ENCODE assay signal across 8 cellular contexts in the genomic region with DNA sequence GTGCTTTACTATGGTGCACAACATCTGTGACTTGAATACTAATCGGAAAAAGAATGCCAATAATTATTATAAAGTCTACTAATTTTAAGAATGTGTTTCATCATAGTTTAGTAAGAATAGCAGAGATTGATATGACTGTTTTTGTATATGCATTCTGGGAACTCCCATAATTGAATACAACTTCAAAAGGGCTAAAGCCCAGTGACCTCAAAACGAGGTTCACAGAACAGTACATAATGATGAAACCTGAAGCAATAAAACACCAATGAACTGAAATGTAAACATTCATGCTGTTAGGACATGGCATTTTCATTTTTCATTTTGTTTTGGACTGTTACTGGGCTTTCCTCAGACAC. TPM values are rescaled to one million over a fixed set of nuclear protein-coding genes. Genes with fewer than 3 reads are reported as not detected.
DNase-seq lines count a peak whose midpoint lies in the region; ATAC-seq and TF ChIP-seq lines count a peak whose summit lies in the region.

No MANE protein-coding gene starts in this region.

- DNase-seq in NCI-H460 (ENCODE audit: extremely low read depth, low read depth) (peak; percentile 78), SW 1271 (lab: John Stamatoyannopoulos, UW) (no peak), SHP77 (lab: John Stamatoyannopoulos, UW) (no peak)
- DNase-seq in effector memory CD4-positive, alpha-beta T cell, result no peak

- H3K27me3 Mint-ChIP-seq in nephron (ENCODE audit: low read depth), result peaks cover 10% of the 10 kb centered on the region

- H3K27me3 ChIP-seq in ACC112 (ENCODE audit: insufficient read depth, low read length), result no peaks in the 10 kb centered on the region
- no peaks in the 10 kb centered on the region for H3K27me3 ChIP-seq in effector memory CD4-positive, alpha-beta T cell (replicated peaks; ENCODE audit: control insufficient read depth, insufficient read depth, low read length, poor library complexity, severe bottlenecking)

- H3K4me3 Mint-ChIP-seq in nephron, result peak overlapping the region; percentile 95 to 97 (median 96)

- H2AFZ ChIP-seq in ACC112 (ENCODE audit: low read length, unreplicated experiment), result peak overlapping the region; percentile 99

- no peaks in the 10 kb centered on the region for H3K36me3 ChIP-seq in ACC112 (ENCODE audit: insufficient read depth, low read length)
- no peaks in the 10 kb centered on the region for H3K36me3 ChIP-seq in effector memory CD4-positive, alpha-beta T cell (ENCODE audit: control insufficient read depth, insufficient read depth, low read length)

- H3K9me3 ChIP-seq in effector memory CD4-positive, alpha-beta T cell (ENCODE audit: control insufficient read depth, low read length), result no peaks in the 10 kb centered on the region

- ATAC-seq in GM18873 (IDR thresholded peaks at IDR 0.05; ENCODE audit: low FRiP score, unreplicated experiment) (peak; percentile 23), HG03521 (IDR thresholded peaks at IDR 0.05; ENCODE audit: unreplicated experiment) (no peak)

- H3K4me3 ChIP-seq in ACC112 (ENCODE audit: low read depth, low read length), result peak overlapping the region; percentile 99
- peak overlapping the region; percentile 91 for H3K4me3 ChIP-seq in effector memory CD4-positive, alpha-beta T cell (ENCODE audit: insufficient read depth, low read depth, low read length, poor library complexity, severe bottlenecking)

- peak overlapping the region; percentile 83 to 95 (median 90) for H3K27ac Mint-ChIP-seq in nephron

- TF ChIP-seq CTCF in nephron (IDR thresholded peaks at IDR 0.05; ENCODE audit: unreplicated experiment in 3 of 3), result no peak

- H3K4me1 ChIP-seq in ACC112 (ENCODE audit: control insufficient read depth, insufficient read depth, low read length, unreplicated experiment), result peaks cover 8% of the 10 kb centered on the region
- H3K4me1 ChIP-seq in effector memory CD4-positive, alpha-beta T cell (ENCODE audit: control insufficient read depth, insufficient read depth, low read length, poor library complexity, severe bottlenecking), result peaks cover 2% of the 10 kb centered on the region

- H3K36me3 Mint-ChIP-seq in nephron (ENCODE audit: low read depth), result no peaks in the 10 kb centered on the region

- H3K9me3 Mint-ChIP-seq in nephron, result no peaks in the 10 kb centered on the region

- peak overlapping the region; percentile 49 for H3K27ac ChIP-seq in ACC112 (ENCODE audit: low read depth, low read length)
- H3K27ac ChIP-seq in effector memory CD4-positive, alpha-beta T cell (ENCODE audit: insufficient read depth, low read length, poor library complexity, severe bottlenecking), result peak overlapping the region; percentile 95

- H3K4me1 Mint-ChIP-seq in nephron, result peaks cover 22% of the 10 kb centered on the region

- H3K79me2 ChIP-seq in ACC112 (ENCODE audit: control insufficient read depth, insufficient read depth, low read length, unreplicated experiment), result peaks cover 6% of the 10 kb centered on the region

RNA-seq across cellular contexts. Expression of a gene that starts 0.7 kb away (rescaled TPM):
- 15.7 and 16.5 TPM in 2 replicates for total RNA-seq in NCI-H460 (2014; rRNA removed; shearing (Covaris generic))
- polyA plus RNA-seq in NCI-H460 (2014; cell fraction: nucleus; rRNA removed), result 2.6 and 4.8 TPM in 2 replicates
